ENCODE assay signal across 8 cellular contexts in genomic region chr3:15861163-15861562, GRCh38.
DNase-seq lines count a peak whose midpoint lies in the region; ATAC-seq and TF ChIP-seq lines count a peak whose summit lies in the region.

No MANE protein-coding gene starts in this region.

- no peak for DNase-seq in activated T-cell treated with anti-CD3 and anti-CD28 coated beads, Interleukin-2, amount 50 U/mL, for 4 hours
- DNase-seq in activated T-cell treated with anti-CD3 and anti-CD28 coated beads, Interleukin-2, amount 50 U/mL, for 1 hour = no peak
- DNase-seq in PC-9 (no peak), gastrocnemius medialis (no peak), kidney tubule cell (ENCODE audit: low spot score) (no peak), NCI-H2227 treated with DMSO at 0.1 percent for 48 hours (lab: John Stamatoyannopoulos, UW) (no peak)

- H3K4me3 ChIP-seq in PC-9 (peak overlapping the region; percentile 96), endocrine pancreas (ENCODE audit: control insufficient read depth, insufficient read depth, low read length) (peak overlapping the region; percentile 83), gastrocnemius medialis (no peak overlapping the region)

- POLR2A ChIA-PET in PC-9 (lab: Charles Lee; ENCODE audit: unreplicated experiment) = interaction anchor here (0.6 kb wide), 1 partner anchor 199 kb away, joined by 5 read pairs; no protein-coding TSS in a partner anchor

- no peak for TF ChIP-seq POLR2A in gastrocnemius medialis (IDR thresholded peaks at IDR 0.05)

- peak overlapping the region; percentile 83 for H3K4me2 ChIP-seq in PC-9

- H3K36me3 Mint-ChIP-seq in activated T-cell treated with anti-CD3 and anti-CD28 coated beads, Interleukin-2, amount 50 U/mL, for 4 hours (ENCODE audit: insufficient read depth) = peaks cover 3% of the 10 kb centered on the region

- H3K27me3 Mint-ChIP-seq in activated T-cell treated with anti-CD3 and anti-CD28 coated beads, Interleukin-2, amount 50 U/mL, for 4 hours (ENCODE audit: low read depth) = no peaks in the 10 kb centered on the region

- H3F3A ChIP-seq in PC-9 (ENCODE audit: insufficient read depth, low read depth) = peaks cover 13% of the 10 kb centered on the region; the same call in 1 of the 2 replicates

- H3K79me2 ChIP-seq in PC-9 (ENCODE audit: low read depth) = peaks cover 58% of the 10 kb centered on the region

- H3K9me3 ChIP-seq in PC-9 (ENCODE audit: insufficient read depth, low read depth) (0 out of 2 replicates have a peak, but pooled peaks cover 6% of the 10 kb centered on the region), endocrine pancreas (ENCODE audit: control insufficient read depth, low read length) (no peaks in the 10 kb centered on the region), gastrocnemius medialis (no peaks in the 10 kb centered on the region)

- peaks cover 18% of the 10 kb centered on the region; the same call in 1 of the 2 replicates for H4K20me1 ChIP-seq in PC-9 (ENCODE audit: insufficient read depth)

- no TSS peak for BruUV-seq in PC-9 (replicated peaks; lab: Mats Ljungman, UMichigan)

- H3K27ac ChIP-seq in PC-9 (peak overlapping the region; percentile 73; the same call in 1 of the 2 replicates), gastrocnemius medialis (peak overlapping the region in 3 of 4 donors; percentile 17 to 90 (median 88))

- CTCF ChIA-PET in PC-9 (lab: Charles Lee) = no interaction called here

- in situ Hi-C loops in gastrocnemius medialis (cut with MboI; ENCODE audit: low sequenced_read_pairs in 4 of 4) = no loop called here

- no peak overlapping the region for H3K9ac ChIP-seq in endocrine pancreas (ENCODE audit: control insufficient read depth, insufficient read depth, low read length)

- intact Hi-C loops in PC-9 (cut with micrococcal nuclease; ENCODE audit: unreplicated experiment) = no loop called here
- intact Hi-C loops in gastrocnemius medialis (cut with DNase I; ENCODE audit: low total_unique reads) = loop anchor here (2.0 to 5.0 kb wide), 2 partner anchors 68 to 229 kb away; no protein-coding TSS in a partner anchor

- H3K9me3 Mint-ChIP-seq in activated T-cell treated with anti-CD3 and anti-CD28 coated beads, Interleukin-2, amount 50 U/mL, for 4 hours = peaks cover 5% of the 10 kb centered on the region

- H3K4me1 Mint-ChIP-seq in activated T-cell treated with anti-CD3 and anti-CD28 coated beads, Interleukin-2, amount 50 U/mL, for 4 hours (ENCODE audit: low read depth) = peaks cover 18% of the 10 kb centered on the region

- H3K27me3 ChIP-seq in PC-9 (ENCODE audit: insufficient read depth, low read depth) (no peaks in the 10 kb centered on the region), endocrine pancreas (ENCODE audit: control insufficient read depth, insufficient read depth, low read length) (no peaks in the 10 kb centered on the region), gastrocnemius medialis (no peaks in the 10 kb centered on the region)

- TF ChIP-seq CTCF in PC-9 (conservative IDR thresholded peaks at IDR 0.05) (no peak), gastrocnemius medialis (IDR thresholded peaks at IDR 0.05 in 4 of 5, conservative IDR thresholded peaks at IDR 0.05 in 1 of 5) (no peak)

- H3K4me1 ChIP-seq in PC-9 (replicated peaks; ENCODE audit: insufficient read depth) = peaks cover 29% of the 10 kb centered on the region
- peaks cover 9% of the 10 kb centered on the region for H3K4me1 ChIP-seq in endocrine pancreas (ENCODE audit: control insufficient read depth, insufficient read depth, low read length)
- peaks cover 27 to 31% of the 10 kb centered on the region in 2 donors for H3K4me1 ChIP-seq in gastrocnemius medialis

- no peak for ATAC-seq in activated T-cell treated with anti-CD3 and anti-CD28 coated beads, Interleukin-2, amount 50 U/mL, for 4 hours
- ATAC-seq in gastrocnemius medialis (no peak), HG03354 (IDR thresholded peaks at IDR 0.05; ENCODE audit: poor library complexity, severe bottlenecking, unreplicated experiment) (no peak)

- H2AFZ ChIP-seq in PC-9 = peak overlapping the region; percentile 79

- no peaks in the 10 kb centered on the region for H3K9me2 ChIP-seq in PC-9 (ENCODE audit: insufficient read depth)

- H3K4me3 Mint-ChIP-seq in activated T-cell treated with anti-CD3 and anti-CD28 coated beads, Interleukin-2, amount 50 U/mL, for 4 hours = peak overlapping the region; percentile 82

- 0 out of 2 replicates have a peak, but pooled peaks cover 16% of the 10 kb centered on the region for H3K36me3 ChIP-seq in PC-9 (ENCODE audit: low read depth)
- H3K36me3 ChIP-seq in endocrine pancreas (ENCODE audit: control insufficient read depth, insufficient read depth, low read length) = no peaks in the 10 kb centered on the region
- H3K36me3 ChIP-seq in gastrocnemius medialis = no peaks in the 10 kb centered on the region

Comparison
In these comparisons a context has a peak if more than half of its experiments do, and no peak if none do; other contexts are left out.
1. H3K4me3 ChIP-seq: peak in PC-9 (single experiment) and endocrine pancreas (single experiment); none in gastrocnemius medialis (0 of 4).